In the genomic region with DNA sequence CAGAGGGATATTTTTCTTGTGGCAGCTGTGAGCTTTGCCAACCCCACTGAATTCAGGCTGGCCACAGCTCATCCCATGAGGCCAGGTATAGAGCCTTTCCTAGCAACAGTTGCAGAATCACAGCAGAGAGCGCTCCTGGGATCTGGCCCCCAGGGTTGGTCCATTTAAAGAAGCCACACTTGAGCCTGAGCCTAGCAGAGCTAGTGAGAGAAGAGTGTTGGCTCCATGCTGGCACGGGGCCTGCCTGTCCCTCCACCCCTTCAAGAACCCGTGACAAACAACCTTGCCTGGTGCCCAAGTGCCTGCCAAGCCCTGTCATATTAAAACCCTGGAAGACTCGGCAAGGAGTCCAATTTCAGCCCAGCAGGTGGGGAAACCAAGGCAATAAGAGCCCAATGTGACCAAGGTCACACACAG, we compare ENCODE assay signal across 9 cellular contexts.
DNase-seq lines count a peak whose midpoint lies in the region; ATAC-seq lines count a peak whose summit lies in the region.
"Had no signal": no experiment of that assay in that cellular context is flagged by ENCODE, and none has a peak within 500 bp of the region (broad histone marks: within the 10 kb centered on the region; RNA-seq: fewer than 3 reads in every experiment).

No MANE protein-coding gene starts in this region.

- DNase-seq in M059J (ENCODE audit: low read depth) (peak; percentile 72), T-helper 17 cell (no peak), HCEC 1CT (no peak), D341Med (ENCODE audit: low spot score) (no peak), H7 (no peak), NCI-H526 treated with DMSO at 0.1 percent for 48 hours (lab: John Stamatoyannopoulos, UW) (no peak)

- no peak overlapping the region for H3K4me3 Mint-ChIP-seq in T-helper 17 cell
- H3K4me3 Mint-ChIP-seq: central memory CD8-positive, alpha-beta T cell had no signal

- H3K36me3 ChIP-seq in thymus (ENCODE audit: control insufficient read depth, insufficient read depth): no peaks in the 10 kb centered on the region
- H3K36me3 ChIP-seq in H7 (replicated peaks; ENCODE audit: control insufficient read depth, insufficient read depth, low read length): no peaks in the 10 kb centered on the region

- H3K27ac ChIP-seq in layer of hippocampus (ENCODE audit: low read depth, low read length) (peak overlapping the region; percentile 64), thymus (ENCODE audit: low read depth) (peak overlapping the region; percentile 57)

- H3K27me3 ChIP-seq in layer of hippocampus (ENCODE audit: control insufficient read depth, insufficient read depth, low read length): no peaks in the 10 kb centered on the region
- no peaks in the 10 kb centered on the region for H3K27me3 ChIP-seq in thymus (ENCODE audit: control insufficient read depth, insufficient read depth)
- H3K27me3 ChIP-seq in H7 (ENCODE audit: control insufficient read depth, insufficient read depth, low read length): no peaks in the 10 kb centered on the region

- H3K4me3 ChIP-seq in thymus (ENCODE audit: low read length) (no peak overlapping the region), H7 (ENCODE audit: insufficient read depth, low read depth, low read length) (no peak overlapping the region)

- 73% methylated on average over 4 of the region's 4 CpGs for WGBS in thymus

- H3K36me3 Mint-ChIP-seq in T-helper 17 cell (ENCODE audit: low read depth): no peaks in the 10 kb centered on the region

- peaks cover 28% of the 10 kb centered on the region for H3K4me1 Mint-ChIP-seq in T-helper 17 cell

- H3K27me3 Mint-ChIP-seq in T-helper 17 cell: no peaks in the 10 kb centered on the region
- H3K27me3 Mint-ChIP-seq: central memory CD8-positive, alpha-beta T cell had no signal

- H3K27ac Mint-ChIP-seq in T-helper 17 cell: peak overlapping the region; percentile 85

- ATAC-seq in T-helper 17 cell: no peak

- H3K9me3 ChIP-seq in T-helper 17 cell (ENCODE audit: control insufficient read depth, low read length, poor library complexity, severe bottlenecking) (no peaks in the 10 kb centered on the region), thymus (ENCODE audit: control insufficient read depth) (no peaks in the 10 kb centered on the region)

- H3K4me1 ChIP-seq in thymus (ENCODE audit: control insufficient read depth, insufficient read depth, low read length): peaks cover 61% of the 10 kb centered on the region
